Comparison of ENCODE assay signal across 24 cellular contexts in the genomic region with DNA sequence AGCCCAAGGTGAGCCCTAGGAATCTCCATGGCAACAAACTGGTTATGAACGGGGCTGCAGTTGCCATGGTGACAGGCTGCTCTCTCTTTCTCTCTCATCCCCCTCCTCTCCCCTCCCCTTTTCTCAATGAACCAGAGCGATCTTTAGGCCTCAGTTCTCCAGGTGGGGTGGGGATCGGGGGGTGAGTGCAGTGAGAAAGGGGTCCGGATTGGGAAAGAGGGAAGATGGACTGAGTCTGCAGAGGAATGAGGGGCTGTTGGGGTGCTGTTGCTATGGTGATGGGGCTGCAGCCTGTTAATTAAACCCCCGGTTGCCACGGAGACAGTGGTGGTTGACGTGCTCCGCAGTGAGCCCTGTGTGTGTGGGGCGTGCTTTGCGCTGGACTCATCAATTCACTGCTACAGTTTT. TPM values are rescaled to one million over a fixed set of nuclear protein-coding genes. Genes with fewer than 3 reads are reported as not detected.
"Had no signal": no experiment of that assay in that cellular context is flagged by ENCODE, and none has a peak within 500 bp of the region (broad histone marks: within the 10 kb centered on the region; RNA-seq: fewer than 3 reads in every experiment).

No MANE protein-coding gene starts in this region.

- H3K27ac ChIP-seq: body of pancreas, coronary artery, ovary, stomach, testis had no signal

- H3K4me3 ChIP-seq: body of pancreas, coronary artery, lung, ovary, stomach, testis had no signal

- H3K36me3 Mint-ChIP-seq: activated naive CD8-positive, alpha-beta T cell treated with anti-CD3 and anti-CD28 coated beads, Interleukin-2, amount 10 ng/mL, durations not matched to agents 7 days and 5 days; stimulated activated effector memory CD8-positive, alpha-beta T cell treated with anti-CD3 and anti-CD28 coated beads, Interleukin-12 subunit alpha, Interleukin-12 subunit beta, amount 100 ng/mL, for 72 hours; type B pancreatic cell had no signal

- H3K9me3 ChIP-seq: body of pancreas, ovary, testis had no signal

- H3K36me3 ChIP-seq: ovary, stomach had no signal

- H3K4me3 Mint-ChIP-seq: activated CD4-positive, alpha-beta T cell treated with anti-CD3 and anti-CD28 coated beads, Interleukin-2, amount 10 ng/mL, durations not matched to agents 24 days and 14 days; activated CD8-positive, alpha-beta T cell treated with anti-CD3 and anti-CD28 coated beads for 36 hours; activated naive CD8-positive, alpha-beta T cell treated with anti-CD3 and anti-CD28 coated beads, Interleukin-2, amount 10 ng/mL, durations not matched to agents 7 days and 5 days; activated T-cell treated with anti-CD3 and anti-CD28 coated beads, Interleukin-2, amount 50 U/mL, for 24 hours; stimulated activated effector memory CD8-positive, alpha-beta T cell treated with anti-CD3 and anti-CD28 coated beads, Interleukin-12 subunit alpha, Interleukin-12 subunit beta, amount 100 ng/mL, for 72 hours; type B pancreatic cell had no signal

- H3K9me3 Mint-ChIP-seq: activated CD4-positive, alpha-beta T cell treated with anti-CD3 and anti-CD28 coated beads, Interleukin-2, amount 10 ng/mL, durations not matched to agents 24 days and 14 days; activated CD8-positive, alpha-beta T cell treated with anti-CD3 and anti-CD28 coated beads for 36 hours; activated naive CD8-positive, alpha-beta T cell treated with anti-CD3 and anti-CD28 coated beads, Interleukin-2, amount 10 ng/mL, durations not matched to agents 7 days and 5 days; activated T-cell treated with anti-CD3 and anti-CD28 coated beads, Interleukin-2, amount 50 U/mL, for 24 hours; activated T-helper 2 cell treated with anti-CD3 and anti-CD28 coated beads, Interferon-gamma antibody, Interleukin-2, Interleukin-4, amounts not matched to agents 10 μg/mL and 5 μg/mL and 100 μg/mL, durations not matched to agents 14 hours and 24 hours and 36 hours; neural crest cell; stimulated activated effector memory CD8-positive, alpha-beta T cell treated with anti-CD3 and anti-CD28 coated beads, Interleukin-12 subunit alpha, Interleukin-12 subunit beta, amount 100 ng/mL, for 72 hours; type B pancreatic cell had no signal

- DNase-seq: activated CD4-positive, alpha-beta T cell treated with anti-CD3 and anti-CD28 coated beads, Interleukin-2, amount 10 ng/mL, durations not matched to agents 24 days and 14 days; activated CD8-positive, alpha-beta T cell treated with anti-CD3 and anti-CD28 coated beads for 36 hours; activated naive CD4-positive, alpha-beta T cell treated with Interleukin-2 at 50 U/mL for 16 hours; activated naive CD8-positive, alpha-beta T cell treated with anti-CD3 and anti-CD28 coated beads, Interleukin-2, amount 10 ng/mL, durations not matched to agents 7 days and 5 days; activated T-cell treated with anti-CD3 and anti-CD28 coated beads, Interleukin-2, amount 50 U/mL, for 24 hours; body of pancreas; erythroblast; foreskin melanocyte; glutamatergic neuron; islet precursor cell; left colon; ovary; stimulated activated CD4-positive, alpha-beta T cell treated with anti-CD3 and anti-CD28 coated beads, Interleukin-4, amount 100 ng/mL, for 24 hours; stomach; testis had no signal

- H3K4me1 ChIP-seq: testis had no signal

- H3K27me3 ChIP-seq: testis had no signal

- ATAC-seq: activated CD8-positive, alpha-beta T cell treated with anti-CD3 and anti-CD28 coated beads for 36 hours; body of pancreas; left colon; sciatic nerve; stimulated activated effector memory CD8-positive, alpha-beta T cell treated with anti-CD3 and anti-CD28 coated beads, Interleukin-12 subunit alpha, Interleukin-12 subunit beta, amount 100 ng/mL, for 72 hours had no signal

- H3K27ac Mint-ChIP-seq: activated CD4-positive, alpha-beta T cell treated with anti-CD3 and anti-CD28 coated beads, Interleukin-2, amount 10 ng/mL, durations not matched to agents 24 days and 14 days; activated CD8-positive, alpha-beta T cell treated with anti-CD3 and anti-CD28 coated beads for 36 hours; activated naive CD8-positive, alpha-beta T cell treated with anti-CD3 and anti-CD28 coated beads, Interleukin-2, amount 10 ng/mL, durations not matched to agents 7 days and 5 days; activated T-cell treated with anti-CD3 and anti-CD28 coated beads, Interleukin-2, amount 50 U/mL, for 24 hours; activated T-helper 2 cell treated with anti-CD3 and anti-CD28 coated beads, Interferon-gamma antibody, Interleukin-2, Interleukin-4, amounts not matched to agents 10 μg/mL and 5 μg/mL and 100 μg/mL, durations not matched to agents 14 hours and 24 hours and 36 hours; stimulated activated effector memory CD8-positive, alpha-beta T cell treated with anti-CD3 and anti-CD28 coated beads, Interleukin-12 subunit alpha, Interleukin-12 subunit beta, amount 100 ng/mL, for 72 hours; type B pancreatic cell had no signal

- FAIRE-seq: endometrium had no signal

RNA-seq across cellular contexts. Expression of gene SLC12A5, which starts 3.6 kb away (rescaled TPM):
- total RNA-seq: activated CD4-positive, alpha-beta T cell treated with anti-CD3 and anti-CD28 coated beads, Interleukin-2, amount 10 ng/mL, durations not matched to agents 24 days and 14 days; body of pancreas had no signal

RNA-seq across cellular contexts. Expression of gene MMP9, which starts 16.7 kb away (rescaled TPM):
- total RNA-seq: activated T-helper 2 cell treated with anti-CD3 and anti-CD28 coated beads, Interferon-gamma antibody, Interleukin-2, Interleukin-4, amounts not matched to agents 10 μg/mL and 5 μg/mL and 100 μg/mL, durations not matched to agents 14 hours and 24 hours and 36 hours; neural crest cell; pulmonary artery endothelial cell had no signal
